9 cellular contexts compared by ENCODE assay signal in the genomic region with DNA sequence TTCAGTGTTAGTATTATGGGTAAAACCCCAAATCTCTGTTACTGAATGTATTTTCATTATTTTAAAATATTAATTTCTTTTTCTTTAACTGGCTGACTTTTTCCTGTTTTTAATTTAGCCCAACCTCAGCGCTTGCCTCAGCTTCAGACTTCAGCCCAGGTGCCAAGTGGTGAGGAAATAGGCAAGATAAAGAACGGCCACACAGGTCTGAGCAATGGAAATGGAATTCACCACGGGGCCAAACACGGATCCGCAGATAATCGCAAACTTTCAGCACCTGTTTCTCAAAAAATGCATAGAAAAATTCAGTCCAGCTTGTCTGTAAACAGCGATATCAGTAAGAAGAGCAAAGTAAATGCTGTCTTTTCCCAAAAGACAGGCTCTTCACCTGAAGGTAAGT. TPM values are rescaled to one million over a fixed set of nuclear protein-coding genes. Genes with fewer than 3 reads are reported as not detected.
DNase-seq lines count a peak whose midpoint lies in the region; ATAC-seq, FAIRE-seq and TF ChIP-seq lines count a peak whose summit lies in the region.
"Had no signal": no experiment of that assay in that cellular context is flagged by ENCODE, and none has a peak within 500 bp of the region (broad histone marks: within the 10 kb centered on the region; RNA-seq: fewer than 3 reads in every experiment).

No MANE protein-coding gene starts in this region.

- H4K20me1 ChIP-seq in keratinocyte (ENCODE audit: control insufficient read depth, extremely low read depth, insufficient read depth, low read length), result no peaks in the 10 kb centered on the region

- H2AFZ ChIP-seq in keratinocyte (ENCODE audit: control insufficient read depth, low read length) (no peak overlapping the region), neuronal stem cell (ENCODE audit: low read length) (no peak overlapping the region)

- H2BK15ac ChIP-seq in neuronal stem cell (ENCODE audit: low read length), result no peak overlapping the region

- H3K4me2 ChIP-seq in keratinocyte (ENCODE audit: control insufficient read depth, extremely low read depth, insufficient read depth, low read depth, low read length) (peak overlapping the region; percentile 4), neuronal stem cell (ENCODE audit: insufficient read depth, low read length, poor library complexity, severe bottlenecking) (no peak overlapping the region)

- CTCF ChIA-PET in HEK293T (lab: Yijun Ruan, JAX), result no interaction called here

- H3K4ac ChIP-seq in neuronal stem cell (ENCODE audit: low read length), result no peak overlapping the region

- intact Hi-C loops in body of pancreas (cut with DNase I), result no loop called here

- H3K23ac ChIP-seq in neuronal stem cell (ENCODE audit: low read depth, low read length, poor library complexity), result no peak overlapping the region

- no peak overlapping the region for H2BK5ac ChIP-seq in neuronal stem cell (ENCODE audit: low read length)

- H3K4me3 ChIP-seq in body of pancreas (no peak overlapping the region), keratinocyte (ENCODE audit: control insufficient read depth in 2 of 3, extremely low read depth in 1 of 3, insufficient read depth in 2 of 3, low read depth in 1 of 3, low read length in 3 of 3) (no peak overlapping the region), neuronal stem cell (ENCODE audit: low read length in 2 of 2) (no peak overlapping the region)

- H3K18ac ChIP-seq in neuronal stem cell (ENCODE audit: low read length), result no peak overlapping the region

- H2BK12ac ChIP-seq in neuronal stem cell (ENCODE audit: low read length), result no peak overlapping the region

- H3K36me3 ChIP-seq in body of pancreas (replicated peaks in 1 of 2; ENCODE audit: insufficient read depth in 1 of 2, low read depth in 2 of 2) (no peaks in the 10 kb centered on the region), keratinocyte (ENCODE audit: control insufficient read depth in 2 of 2, extremely low read depth in 1 of 2, insufficient read depth in 2 of 2, low read length in 2 of 2) (no peaks in the 10 kb centered on the region), neuronal stem cell (replicated peaks in 1 of 2; ENCODE audit: control insufficient read depth in 2 of 2, insufficient read depth in 2 of 2, low read length in 2 of 2) (peaks cover 0 to 10% of the 10 kb centered on the region in 2 donors)

- no peak overlapping the region for H2AK5ac ChIP-seq in neuronal stem cell (ENCODE audit: low read depth, low read length)

- H3K9me1 ChIP-seq in keratinocyte (ENCODE audit: control insufficient read depth, extremely low read depth, insufficient read depth, low read length), result no peaks in the 10 kb centered on the region

- H3K9me3 ChIP-seq in body of pancreas (no peaks in the 10 kb centered on the region), keratinocyte (ENCODE audit: control insufficient read depth, low read depth, low read length) (no peaks in the 10 kb centered on the region), neuronal stem cell (replicated peaks in 1 of 2; ENCODE audit: control insufficient read depth in 2 of 2, insufficient read depth in 1 of 2, low read depth in 1 of 2, low read length in 2 of 2) (no peaks in the 10 kb centered on the region)

- dilution Hi-C loops in keratinocyte (cut with MboI; ENCODE audit: extremely low pct_ligation_motif_present, low sequenced_read_pairs), result no loop called here

- H3K27me3 ChIP-seq in body of pancreas, result no peaks in the 10 kb centered on the region
- no peaks in the 10 kb centered on the region for H3K27me3 ChIP-seq in keratinocyte (ENCODE audit: control insufficient read depth, extremely low read depth, insufficient read depth, low read length)
- no peaks in the 10 kb centered on the region for H3K27me3 ChIP-seq in neuronal stem cell (ENCODE audit: control insufficient read depth in 3 of 3, insufficient read depth in 3 of 3, low read depth in 1 of 3, low read length in 3 of 3)

- H3K27ac ChIP-seq in body of pancreas (peak overlapping the region in 3 of 4 donors; percentile 27 to 71 (median 68)), keratinocyte (ENCODE audit: control insufficient read depth, insufficient read depth, low read length) (no peak overlapping the region), neuronal stem cell (replicated peaks; ENCODE audit: low read length) (no peak overlapping the region)

- POLR2A ChIA-PET in HEK293T (lab: Yijun Ruan, JAX), result no interaction called here

- ATAC-seq in HG02759 (IDR thresholded peaks at IDR 0.05; ENCODE audit: unreplicated experiment) (peak; percentile 48), body of pancreas (peak; percentile 100)

- H2BK120ac ChIP-seq in neuronal stem cell (ENCODE audit: low read depth, low read length), result no peak overlapping the region

- FAIRE-seq in keratinocyte (lab: Jason Lieb, UNC), result peak; percentile 81
- FAIRE-seq in urothelium cell line (lab: Jason Lieb, UNC), result no peak

- H3K4me1 ChIP-seq in body of pancreas (peaks cover 8% of the 10 kb centered on the region), keratinocyte (ENCODE audit: control insufficient read depth, extremely low read depth, insufficient read depth, low read length) (peaks cover 10% of the 10 kb centered on the region), neuronal stem cell (ENCODE audit: control insufficient read depth in 2 of 2, insufficient read depth in 1 of 2, low read depth in 1 of 2, low read length in 2 of 2) (peaks cover 0 to 3% of the 10 kb centered on the region in 2 donors)

- TF ChIP-seq POLR2A in body of pancreas (IDR thresholded peaks at IDR 0.05), result no peak

- TF ChIP-seq CTCF in body of pancreas (IDR thresholded peaks at IDR 0.05) (no peak), keratinocyte (optimal IDR thresholded peaks at IDR 0.05 in 1 of 3, IDR thresholded peaks at IDR 0.05 in 1 of 3, conservative IDR thresholded peaks at IDR 0.05 in 1 of 3; ENCODE audit: extremely low read depth in 1 of 3, insufficient read depth in 2 of 3, low read length in 3 of 3) (no peak)

- H3K14ac ChIP-seq in neuronal stem cell (ENCODE audit: low read length), result no peak overlapping the region

- H3K79me1 ChIP-seq in neuronal stem cell (ENCODE audit: low read depth, low read length), result no peaks in the 10 kb centered on the region

- no peak overlapping the region for H3K9ac ChIP-seq in keratinocyte (ENCODE audit: control insufficient read depth, extremely low read depth, insufficient read depth, low read length)
- H3K9ac ChIP-seq in neuronal stem cell (ENCODE audit: low read depth, low read length, poor library complexity), result no peak overlapping the region

- no peaks in the 10 kb centered on the region for H3K79me2 ChIP-seq in keratinocyte (ENCODE audit: control insufficient read depth, insufficient read depth, low read length)

- H4K91ac ChIP-seq in neuronal stem cell (ENCODE audit: low read depth, low read length, poor library complexity), result no peak overlapping the region

- DNase-seq in body of pancreas (peak; percentile 72 to 83 (median 81)), keratinocyte (ENCODE audit: low read depth, low spot score) (no peak), urothelium cell line (ENCODE audit: low spot score) (peak; percentile 25), HEK293T (ENCODE audit: extremely low spot score) (no peak), neuronal stem cell (ENCODE audit: low spot score) (no peak)
- no peak for DNase-seq in activated CD8-positive, alpha-beta memory T cell treated with anti-CD3 and anti-CD28 coated beads, Interleukin-2, amount 50 U/mL, for 48 hours
- DNase-seq: GDM1, hippocampal formation had no signal

- H4K8ac ChIP-seq in neuronal stem cell (ENCODE audit: low read depth, low read length), result no peak overlapping the region

- WGBS in body of pancreas, 2 donors, result 6 to 7% methylated on average over 7 of the region's 7 CpGs
- no CpG with 5 or more reads among the region's 7 CpGs for whole genome bisulfite sequencing in neuronal stem cell (ENCODE audit: extremely low coverage in 2 of 2, insufficient read length in 2 of 2, insufficient replicate concordance in 1 of 2), 2 donors

TF ChIP-seq in HEK293T, 16 proteins besides CTCF, POLR2A, EP300 and RAD21:
- no peak for TF ChIP-seq HDGF (IDR thresholded peaks at IDR 0.05; ENCODE audit: borderline replicate concordance)
- TF ChIP-seq, protein P1, sequence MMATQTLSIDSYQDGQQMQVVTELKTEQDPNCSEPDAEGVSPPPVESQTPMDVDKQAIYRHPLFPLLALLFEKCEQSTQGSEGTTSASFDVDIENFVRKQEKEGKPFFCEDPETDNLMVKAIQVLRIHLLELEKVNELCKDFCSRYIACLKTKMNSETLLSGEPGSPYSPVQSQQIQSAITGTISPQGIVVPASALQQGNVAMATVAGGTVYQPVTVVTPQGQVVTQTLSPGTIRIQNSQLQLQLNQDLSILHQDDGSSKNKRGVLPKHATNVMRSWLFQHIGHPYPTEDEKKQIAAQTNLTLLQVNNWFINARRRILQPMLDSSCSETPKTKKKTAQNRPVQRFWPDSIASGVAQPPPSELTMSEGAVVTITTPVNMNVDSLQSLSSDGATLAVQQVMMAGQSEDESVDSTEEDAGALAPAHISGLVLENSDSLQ (IDR thresholded peaks at IDR 0.05), result no peak
- no peak for TF ChIP-seq FOXK2 (IDR thresholded peaks at IDR 0.05)
- TF ChIP-seq LEF1 (IDR thresholded peaks at IDR 0.05; ENCODE audit: borderline replicate concordance), result no peak
- TF ChIP-seq ELF4 (IDR thresholded peaks at IDR 0.05), result no peak
- TF ChIP-seq ARNT (IDR thresholded peaks at IDR 0.05), result no peak
- TF ChIP-seq NFRKB (IDR thresholded peaks at IDR 0.05), result no peak

RNA-seq across cellular contexts. Expression of a gene that starts 57.5 kb away (rescaled TPM):
- 10 to 100 TPM; 12.5 to 35.3 TPM for total RNA-seq in body of pancreas
- polyA plus RNA-seq in keratinocyte, result 6.7 to 8.6 TPM (median 8.5 TPM) in 3 replicates
- polyA plus RNA-seq in keratinocyte (2011; ENCODE audit: low read depth), result 20.6 TPM
- polyA plus RNA-seq in keratinocyte (2011; cell fraction: cytosol; rRNA removed), result 5.2 and 11.7 TPM in 2 replicates
- 3.9 and 4.8 TPM in 2 replicates for polyA plus RNA-seq in keratinocyte (2011; cell fraction: nucleus; rRNA removed)
- polyA plus RNA-seq in keratinocyte (2012; ENCODE audit: low replicate concordance), result 7.0 and 8.4 TPM in 2 replicates
- polyA minus RNA-seq in keratinocyte, result 3.3 to 8.6 TPM (median 6.9 TPM) in 3 replicates
- polyA minus RNA-seq in keratinocyte (2011; cell fraction: cytosol; rRNA and poly(A)+ RNA removed), result 8.4 TPM
- 1.6 and 2.7 TPM in 2 replicates for polyA minus RNA-seq in keratinocyte (2011; cell fraction: nucleus; rRNA and poly(A)+ RNA removed)
- polyA plus RNA-seq in neuronal stem cell (2013, experiment 1 of 2), result 11.9 TPM
- 12.3 TPM for polyA plus RNA-seq in neuronal stem cell (2013, experiment 2 of 2)

Comparison
In these comparisons a context has a peak if more than half of its experiments do, and no peak if none do; other contexts are left out.
1. DNase-seq: peak in body of pancreas (4 of 4) and urothelium cell line (single experiment); none in keratinocyte (single experiment), HEK293T (single experiment), neuronal stem cell (single experiment) and activated CD8-positive, alpha-beta memory T cell treated with anti-CD3 and anti-CD28 coated beads, Interleukin-2, amount 50 U/mL, for 48 hours (single experiment).
2. H3K27ac ChIP-seq: peak in body of pancreas (3 of 4); none in keratinocyte (single experiment) and neuronal stem cell (single experiment).